Comparison of ENCODE assay signal across 2 cellular contexts in the genomic region with DNA sequence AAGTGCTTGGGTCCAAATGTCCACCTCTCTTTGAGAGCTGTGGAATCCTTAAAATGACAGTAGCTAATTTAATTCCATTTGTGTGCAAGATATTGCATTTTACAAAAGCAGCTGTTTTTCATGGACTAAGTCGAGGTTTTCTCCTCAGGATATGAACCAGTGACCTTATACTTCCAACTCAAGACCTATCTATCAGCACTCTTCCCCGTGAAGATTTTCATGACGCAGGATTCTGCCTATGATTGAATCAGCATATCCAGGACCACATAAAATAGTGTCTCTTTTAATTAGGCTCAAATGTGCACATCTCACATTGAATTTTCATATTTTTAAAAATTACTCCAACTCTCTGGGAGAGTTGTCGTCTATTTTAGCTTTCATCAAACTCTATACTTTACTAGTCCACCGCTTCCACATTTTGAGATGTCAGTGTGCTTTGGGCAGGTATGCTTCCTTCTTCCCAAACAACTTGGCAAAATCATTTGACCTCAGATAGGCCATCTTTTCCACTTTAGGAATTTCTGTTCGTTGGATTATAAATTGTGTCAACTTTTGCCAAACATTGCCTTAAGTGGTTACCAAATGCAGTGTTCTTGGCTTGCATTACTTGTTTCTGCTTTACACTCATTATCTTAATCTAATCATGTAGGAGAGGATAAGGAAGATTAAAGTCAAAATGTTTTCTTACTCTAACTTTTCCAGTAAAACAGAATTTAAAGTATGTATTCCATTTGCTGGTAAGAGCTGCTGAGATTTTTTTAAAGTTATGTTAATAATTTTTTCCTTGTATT.
TF ChIP-seq lines count a peak whose summit lies in the region.

No MANE protein-coding gene starts in this region.

TF ChIP-seq in GM12878, 131 proteins besides CTCF, POLR2A, EP300 and RAD21:
- TF ChIP-seq, protein P1, sequence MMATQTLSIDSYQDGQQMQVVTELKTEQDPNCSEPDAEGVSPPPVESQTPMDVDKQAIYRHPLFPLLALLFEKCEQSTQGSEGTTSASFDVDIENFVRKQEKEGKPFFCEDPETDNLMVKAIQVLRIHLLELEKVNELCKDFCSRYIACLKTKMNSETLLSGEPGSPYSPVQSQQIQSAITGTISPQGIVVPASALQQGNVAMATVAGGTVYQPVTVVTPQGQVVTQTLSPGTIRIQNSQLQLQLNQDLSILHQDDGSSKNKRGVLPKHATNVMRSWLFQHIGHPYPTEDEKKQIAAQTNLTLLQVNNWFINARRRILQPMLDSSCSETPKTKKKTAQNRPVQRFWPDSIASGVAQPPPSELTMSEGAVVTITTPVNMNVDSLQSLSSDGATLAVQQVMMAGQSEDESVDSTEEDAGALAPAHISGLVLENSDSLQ (IDR thresholded peaks at IDR 0.05): no peak
- TF ChIP-seq NR2C2 (IDR thresholded peaks at IDR 0.05; ENCODE audit: borderline replicate concordance, control insufficient read depth, insufficient read length, low read depth) (no peak), ETV6 (conservative IDR thresholded peaks at IDR 0.05 in 1 of 2, IDR thresholded peaks at IDR 0.05 in 1 of 2; ENCODE audit: borderline replicate concordance in 1 of 2, low read depth in 1 of 2) (no peak), FOS (IDR thresholded peaks at IDR 0.05; ENCODE audit: borderline replicate concordance, extremely low read depth, insufficient read length) (no peak), RBBP5 (conservative IDR thresholded peaks at IDR 0.05) (no peak), ASH2L (IDR thresholded peaks at IDR 0.05; ENCODE audit: borderline replicate concordance, low read depth) (no peak), RAD51 (IDR thresholded peaks at IDR 0.05) (no peak), ZZZ3 (IDR thresholded peaks at IDR 0.05; ENCODE audit: control insufficient read depth, insufficient read length, low read depth) (no peak), SMARCA5 (IDR thresholded peaks at IDR 0.05) (no peak), TCF3 (IDR thresholded peaks at IDR 0.05; ENCODE audit: borderline replicate concordance, insufficient read depth, low read depth, low read length) (no peak)
- TF ChIP-seq, protein P2, sequence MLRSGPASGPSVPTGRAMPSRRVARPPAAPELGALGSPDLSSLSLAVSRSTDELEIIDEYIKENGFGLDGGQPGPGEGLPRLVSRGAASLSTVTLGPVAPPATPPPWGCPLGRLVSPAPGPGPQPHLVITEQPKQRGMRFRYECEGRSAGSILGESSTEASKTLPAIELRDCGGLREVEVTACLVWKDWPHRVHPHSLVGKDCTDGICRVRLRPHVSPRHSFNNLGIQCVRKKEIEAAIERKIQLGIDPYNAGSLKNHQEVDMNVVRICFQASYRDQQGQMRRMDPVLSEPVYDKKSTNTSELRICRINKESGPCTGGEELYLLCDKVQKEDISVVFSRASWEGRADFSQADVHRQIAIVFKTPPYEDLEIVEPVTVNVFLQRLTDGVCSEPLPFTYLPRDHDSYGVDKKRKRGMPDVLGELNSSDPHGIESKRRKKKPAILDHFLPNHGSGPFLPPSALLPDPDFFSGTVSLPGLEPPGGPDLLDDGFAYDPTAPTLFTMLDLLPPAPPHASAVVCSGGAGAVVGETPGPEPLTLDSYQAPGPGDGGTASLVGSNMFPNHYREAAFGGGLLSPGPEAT (IDR thresholded peaks at IDR 0.05; ENCODE audit: low read depth): no peak
- TF ChIP-seq, protein P3, sequence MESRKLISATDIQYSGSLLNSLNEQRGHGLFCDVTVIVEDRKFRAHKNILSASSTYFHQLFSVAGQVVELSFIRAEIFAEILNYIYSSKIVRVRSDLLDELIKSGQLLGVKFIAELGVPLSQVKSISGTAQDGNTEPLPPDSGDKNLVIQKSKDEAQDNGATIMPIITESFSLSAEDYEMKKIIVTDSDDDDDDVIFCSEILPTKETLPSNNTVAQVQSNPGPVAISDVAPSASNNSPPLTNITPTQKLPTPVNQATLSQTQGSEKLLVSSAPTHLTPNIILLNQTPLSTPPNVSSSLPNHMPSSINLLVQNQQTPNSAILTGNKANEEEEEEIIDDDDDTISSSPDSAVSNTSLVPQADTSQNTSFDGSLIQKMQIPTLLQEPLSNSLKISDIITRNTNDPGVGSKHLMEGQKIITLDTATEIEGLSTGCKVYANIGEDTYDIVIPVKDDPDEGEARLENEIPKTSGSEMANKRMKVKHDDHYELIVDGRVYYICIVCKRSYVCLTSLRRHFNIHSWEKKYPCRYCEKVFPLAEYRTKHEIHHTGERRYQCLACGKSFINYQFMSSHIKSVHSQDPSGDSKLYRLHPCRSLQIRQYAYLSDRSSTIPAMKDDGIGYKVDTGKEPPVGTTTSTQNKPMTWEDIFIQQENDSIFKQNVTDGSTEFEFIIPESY (IDR thresholded peaks at IDR 0.05): no peak
- TF ChIP-seq, protein P4, sequence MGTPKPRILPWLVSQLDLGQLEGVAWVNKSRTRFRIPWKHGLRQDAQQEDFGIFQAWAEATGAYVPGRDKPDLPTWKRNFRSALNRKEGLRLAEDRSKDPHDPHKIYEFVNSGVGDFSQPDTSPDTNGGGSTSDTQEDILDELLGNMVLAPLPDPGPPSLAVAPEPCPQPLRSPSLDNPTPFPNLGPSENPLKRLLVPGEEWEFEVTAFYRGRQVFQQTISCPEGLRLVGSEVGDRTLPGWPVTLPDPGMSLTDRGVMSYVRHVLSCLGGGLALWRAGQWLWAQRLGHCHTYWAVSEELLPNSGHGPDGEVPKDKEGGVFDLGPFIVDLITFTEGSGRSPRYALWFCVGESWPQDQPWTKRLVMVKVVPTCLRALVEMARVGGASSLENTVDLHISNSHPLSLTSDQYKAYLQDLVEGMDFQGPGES (IDR thresholded peaks at IDR 0.05): no peak

TF ChIP-seq in HepG2, 621 proteins besides CTCF, POLR2A, EP300 and RAD21:
- no peak for TF ChIP-seq ZNF879 (CRISPR knock-in tag; IDR thresholded peaks at IDR 0.05)
- no peak for TF ChIP-seq ZNF616 (CRISPR knock-in tag; IDR thresholded peaks at IDR 0.05; ENCODE audit: low read depth)
- TF ChIP-seq, protein P5, sequence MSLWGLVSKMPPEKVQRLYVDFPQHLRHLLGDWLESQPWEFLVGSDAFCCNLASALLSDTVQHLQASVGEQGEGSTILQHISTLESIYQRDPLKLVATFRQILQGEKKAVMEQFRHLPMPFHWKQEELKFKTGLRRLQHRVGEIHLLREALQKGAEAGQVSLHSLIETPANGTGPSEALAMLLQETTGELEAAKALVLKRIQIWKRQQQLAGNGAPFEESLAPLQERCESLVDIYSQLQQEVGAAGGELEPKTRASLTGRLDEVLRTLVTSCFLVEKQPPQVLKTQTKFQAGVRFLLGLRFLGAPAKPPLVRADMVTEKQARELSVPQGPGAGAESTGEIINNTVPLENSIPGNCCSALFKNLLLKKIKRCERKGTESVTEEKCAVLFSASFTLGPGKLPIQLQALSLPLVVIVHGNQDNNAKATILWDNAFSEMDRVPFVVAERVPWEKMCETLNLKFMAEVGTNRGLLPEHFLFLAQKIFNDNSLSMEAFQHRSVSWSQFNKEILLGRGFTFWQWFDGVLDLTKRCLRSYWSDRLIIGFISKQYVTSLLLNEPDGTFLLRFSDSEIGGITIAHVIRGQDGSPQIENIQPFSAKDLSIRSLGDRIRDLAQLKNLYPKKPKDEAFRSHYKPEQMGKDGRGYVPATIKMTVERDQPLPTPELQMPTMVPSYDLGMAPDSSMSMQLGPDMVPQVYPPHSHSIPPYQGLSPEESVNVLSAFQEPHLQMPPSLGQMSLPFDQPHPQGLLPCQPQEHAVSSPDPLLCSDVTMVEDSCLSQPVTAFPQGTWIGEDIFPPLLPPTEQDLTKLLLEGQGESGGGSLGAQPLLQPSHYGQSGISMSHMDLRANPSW (CRISPR knock-in tag; IDR thresholded peaks at IDR 0.05; ENCODE audit: borderline replicate concordance): no peak
- TF ChIP-seq, protein P6, sequence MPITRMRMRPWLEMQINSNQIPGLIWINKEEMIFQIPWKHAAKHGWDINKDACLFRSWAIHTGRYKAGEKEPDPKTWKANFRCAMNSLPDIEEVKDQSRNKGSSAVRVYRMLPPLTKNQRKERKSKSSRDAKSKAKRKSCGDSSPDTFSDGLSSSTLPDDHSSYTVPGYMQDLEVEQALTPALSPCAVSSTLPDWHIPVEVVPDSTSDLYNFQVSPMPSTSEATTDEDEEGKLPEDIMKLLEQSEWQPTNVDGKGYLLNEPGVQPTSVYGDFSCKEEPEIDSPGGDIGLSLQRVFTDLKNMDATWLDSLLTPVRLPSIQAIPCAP (CRISPR knock-in tag; IDR thresholded peaks at IDR 0.05; ENCODE audit: low read depth): no peak
- no peak for TF ChIP-seq CBX1 (IDR thresholded peaks at IDR 0.05; ENCODE audit: low read depth)
- no peak for TF ChIP-seq MBD4 (IDR thresholded peaks at IDR 0.05; ENCODE audit: borderline replicate concordance, low read length)
- TF ChIP-seq, protein P7, sequence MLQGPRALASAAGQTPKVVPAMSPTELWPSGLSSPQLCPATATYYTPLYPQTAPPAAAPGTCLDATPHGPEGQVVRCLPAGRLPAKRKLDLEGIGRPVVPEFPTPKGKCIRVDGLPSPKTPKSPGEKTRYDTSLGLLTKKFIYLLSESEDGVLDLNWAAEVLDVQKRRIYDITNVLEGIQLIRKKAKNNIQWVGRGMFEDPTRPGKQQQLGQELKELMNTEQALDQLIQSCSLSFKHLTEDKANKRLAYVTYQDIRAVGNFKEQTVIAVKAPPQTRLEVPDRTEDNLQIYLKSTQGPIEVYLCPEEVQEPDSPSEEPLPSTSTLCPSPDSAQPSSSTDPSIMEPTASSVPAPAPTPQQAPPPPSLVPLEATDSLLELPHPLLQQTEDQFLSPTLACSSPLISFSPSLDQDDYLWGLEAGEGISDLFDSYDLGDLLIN (CRISPR knock-in tag; IDR thresholded peaks at IDR 0.05; ENCODE audit: borderline replicate concordance): no peak
